1 cellular context compared by ENCODE assay signal in the genomic region with DNA sequence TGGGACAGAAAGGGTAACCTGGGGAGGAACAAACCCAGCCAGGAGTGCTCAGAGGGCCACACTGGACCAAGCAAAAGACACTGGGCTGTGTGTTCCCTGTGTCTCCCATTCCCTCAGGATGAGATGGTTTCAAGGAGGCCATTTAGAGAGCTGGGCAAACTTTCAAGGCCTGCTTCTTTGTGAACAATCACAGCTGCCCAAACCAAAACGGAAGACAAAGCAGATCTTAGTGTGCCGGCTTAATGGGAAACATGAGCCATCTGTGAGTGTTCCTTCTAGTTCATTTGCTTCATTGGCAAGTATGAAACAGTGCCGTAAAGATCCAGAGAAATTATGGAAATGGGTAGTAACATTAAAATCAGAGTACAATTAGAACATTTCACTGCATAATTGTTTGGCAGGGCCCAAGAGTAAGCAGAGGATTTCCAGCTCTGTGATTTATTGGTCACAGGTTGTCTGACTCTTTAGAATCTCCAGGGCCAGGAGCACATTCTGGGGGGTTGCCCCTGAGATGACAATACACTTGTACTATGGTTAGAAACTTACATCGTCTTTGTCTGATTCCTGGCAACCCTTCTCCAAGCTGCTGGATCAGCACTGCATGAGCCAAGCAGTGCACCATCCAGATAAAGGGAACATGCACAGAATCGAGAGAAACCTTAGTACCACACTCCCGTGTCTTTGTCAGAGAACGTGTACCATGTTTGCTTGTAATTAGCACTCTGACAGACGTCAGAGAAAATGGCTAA.
TF ChIP-seq lines count a peak whose summit lies in the region.

No MANE protein-coding gene starts in this region.

TF ChIP-seq in GM23338, 12 proteins besides CTCF, POLR2A, EP300 and RAD21 (continued from another document):
- TF ChIP-seq, protein P1, sequence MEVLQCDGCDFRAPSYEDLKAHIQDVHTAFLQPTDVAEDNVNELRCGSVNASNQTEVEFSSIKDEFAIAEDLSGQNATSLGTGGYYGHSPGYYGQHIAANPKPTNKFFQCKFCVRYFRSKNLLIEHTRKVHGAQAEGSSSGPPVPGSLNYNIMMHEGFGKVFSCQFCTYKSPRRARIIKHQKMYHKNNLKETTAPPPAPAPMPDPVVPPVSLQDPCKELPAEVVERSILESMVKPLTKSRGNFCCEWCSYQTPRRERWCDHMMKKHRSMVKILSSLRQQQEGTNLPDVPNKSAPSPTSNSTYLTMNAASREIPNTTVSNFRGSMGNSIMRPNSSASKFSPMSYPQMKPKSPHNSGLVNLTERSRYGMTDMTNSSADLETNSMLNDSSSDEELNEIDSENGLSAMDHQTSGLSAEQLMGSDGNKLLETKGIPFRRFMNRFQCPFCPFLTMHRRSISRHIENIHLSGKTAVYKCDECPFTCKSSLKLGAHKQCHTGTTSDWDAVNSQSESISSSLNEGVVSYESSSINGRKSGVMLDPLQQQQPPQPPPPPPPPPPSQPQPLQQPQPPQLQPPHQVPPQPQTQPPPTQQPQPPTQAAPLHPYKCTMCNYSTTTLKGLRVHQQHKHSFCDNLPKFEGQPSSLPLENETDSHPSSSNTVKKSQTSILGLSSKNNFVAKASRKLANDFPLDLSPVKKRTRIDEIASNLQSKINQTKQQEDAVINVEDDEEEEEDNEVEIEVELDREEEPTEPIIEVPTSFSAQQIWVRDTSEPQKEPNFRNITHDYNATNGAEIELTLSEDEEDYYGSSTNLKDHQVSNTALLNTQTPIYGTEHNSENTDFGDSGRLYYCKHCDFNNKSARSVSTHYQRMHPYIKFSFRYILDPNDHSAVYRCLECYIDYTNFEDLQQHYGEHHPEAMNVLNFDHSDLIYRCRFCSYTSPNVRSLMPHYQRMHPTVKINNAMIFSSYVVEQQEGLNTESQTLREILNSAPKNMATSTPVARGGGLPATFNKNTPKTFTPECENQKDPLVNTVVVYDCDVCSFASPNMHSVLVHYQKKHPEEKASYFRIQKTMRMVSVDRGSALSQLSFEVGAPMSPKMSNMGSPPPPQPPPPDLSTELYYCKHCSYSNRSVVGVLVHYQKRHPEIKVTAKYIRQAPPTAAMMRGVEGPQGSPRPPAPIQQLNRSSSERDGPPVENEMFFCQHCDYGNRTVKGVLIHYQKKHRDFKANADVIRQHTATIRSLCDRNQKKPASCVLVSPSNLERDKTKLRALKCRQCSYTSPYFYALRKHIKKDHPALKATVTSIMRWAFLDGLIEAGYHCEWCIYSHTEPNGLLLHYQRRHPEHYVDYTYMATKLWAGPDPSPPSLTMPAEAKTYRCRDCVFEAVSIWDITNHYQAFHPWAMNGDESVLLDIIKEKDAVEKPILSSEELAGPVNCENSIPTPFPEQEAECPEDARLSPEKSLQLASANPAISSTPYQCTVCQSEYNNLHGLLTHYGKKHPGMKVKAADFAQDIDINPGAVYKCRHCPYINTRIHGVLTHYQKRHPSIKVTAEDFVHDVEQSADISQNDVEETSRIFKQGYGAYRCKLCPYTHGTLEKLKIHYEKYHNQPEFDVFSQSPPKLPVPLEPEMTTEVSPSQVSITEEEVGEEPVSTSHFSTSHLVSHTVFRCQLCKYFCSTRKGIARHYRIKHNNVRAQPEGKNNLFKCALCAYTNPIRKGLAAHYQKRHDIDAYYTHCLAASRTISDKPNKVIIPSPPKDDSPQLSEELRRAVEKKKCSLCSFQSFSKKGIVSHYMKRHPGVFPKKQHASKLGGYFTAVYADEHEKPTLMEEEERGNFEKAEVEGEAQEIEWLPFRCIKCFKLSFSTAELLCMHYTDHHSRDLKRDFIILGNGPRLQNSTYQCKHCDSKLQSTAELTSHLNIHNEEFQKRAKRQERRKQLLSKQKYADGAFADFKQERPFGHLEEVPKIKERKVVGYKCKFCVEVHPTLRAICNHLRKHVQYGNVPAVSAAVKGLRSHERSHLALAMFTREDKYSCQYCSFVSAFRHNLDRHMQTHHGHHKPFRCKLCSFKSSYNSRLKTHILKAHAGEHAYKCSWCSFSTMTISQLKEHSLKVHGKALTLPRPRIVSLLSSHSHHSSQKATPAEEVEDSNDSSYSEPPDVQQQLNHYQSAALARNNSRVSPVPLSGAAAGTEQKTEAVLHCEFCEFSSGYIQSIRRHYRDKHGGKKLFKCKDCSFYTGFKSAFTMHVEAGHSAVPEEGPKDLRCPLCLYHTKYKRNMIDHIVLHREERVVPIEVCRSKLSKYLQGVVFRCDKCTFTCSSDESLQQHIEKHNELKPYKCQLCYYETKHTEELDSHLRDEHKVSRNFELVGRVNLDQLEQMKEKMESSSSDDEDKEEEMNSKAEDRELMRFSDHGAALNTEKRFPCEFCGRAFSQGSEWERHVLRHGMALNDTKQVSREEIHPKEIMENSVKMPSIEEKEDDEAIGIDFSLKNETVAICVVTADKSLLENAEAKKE (CRISPR knock-in tag; IDR thresholded peaks at IDR 0.05) = no peak
- no peak for TF ChIP-seq EZH2 (IDR thresholded peaks at IDR 0.05; ENCODE audit: low read depth, unreplicated experiment)
- TF ChIP-seq ZNF114 (CRISPR knock-in tag; IDR thresholded peaks at IDR 0.05) = no peak
- no peak for TF ChIP-seq CREB1 (CRISPR knock-in tag; IDR thresholded peaks at IDR 0.05; ENCODE audit: low read depth)
- TF ChIP-seq NANOG (IDR thresholded peaks at IDR 0.05; ENCODE audit: borderline replicate concordance) = no peak
- TF ChIP-seq ZNF331 (CRISPR knock-in tag; IDR thresholded peaks at IDR 0.05; ENCODE audit: low read depth) = no peak
- TF ChIP-seq, protein P2, sequence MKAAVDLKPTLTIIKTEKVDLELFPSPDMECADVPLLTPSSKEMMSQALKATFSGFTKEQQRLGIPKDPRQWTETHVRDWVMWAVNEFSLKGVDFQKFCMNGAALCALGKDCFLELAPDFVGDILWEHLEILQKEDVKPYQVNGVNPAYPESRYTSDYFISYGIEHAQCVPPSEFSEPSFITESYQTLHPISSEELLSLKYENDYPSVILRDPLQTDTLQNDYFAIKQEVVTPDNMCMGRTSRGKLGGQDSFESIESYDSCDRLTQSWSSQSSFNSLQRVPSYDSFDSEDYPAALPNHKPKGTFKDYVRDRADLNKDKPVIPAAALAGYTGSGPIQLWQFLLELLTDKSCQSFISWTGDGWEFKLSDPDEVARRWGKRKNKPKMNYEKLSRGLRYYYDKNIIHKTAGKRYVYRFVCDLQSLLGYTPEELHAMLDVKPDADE (IDR thresholded peaks at IDR 0.05) = no peak
- no peak for TF ChIP-seq JUNB (IDR thresholded peaks at IDR 0.05; ENCODE audit: unreplicated experiment)
- TF ChIP-seq POLR2AphosphoS5 (IDR thresholded peaks at IDR 0.05; ENCODE audit: low read depth) = no peak
- TF ChIP-seq STAT1 (IDR thresholded peaks at IDR 0.05; ENCODE audit: unreplicated experiment) = no peak
